Comparison of ENCODE assay signal across 29 cellular contexts in genomic region chr15:43008150-43008549, GRCh38.
"Had no signal": no experiment of that assay in that cellular context is flagged by ENCODE, and none has a peak within 500 bp of the region (broad histone marks: within the 10 kb centered on the region; RNA-seq: fewer than 3 reads in every experiment).

No MANE protein-coding gene starts in this region.

- H3K27me3 Mint-ChIP-seq: naive thymus-derived CD8-positive, alpha-beta T cell; stimulated activated naive CD8-positive, alpha-beta T cell treated with anti-CD3 and anti-CD28 coated beads, Interleukin-15, amount 100 ng/mL, for 72 hours had no signal

- H3K4me1 ChIP-seq: esophagus squamous epithelium, lower lobe of right lung, suprapubic skin, transverse colon, uterus had no signal

- FAIRE-seq: endothelial cell of umbilical vein had no signal

- ATAC-seq: left colon; lower lobe of right lung; naive thymus-derived CD8-positive, alpha-beta T cell; sciatic nerve; stimulated activated naive CD8-positive, alpha-beta T cell treated with anti-CD3 and anti-CD28 coated beads, Interleukin-15, amount 100 ng/mL, for 72 hours had no signal

- H3K27me3 ChIP-seq: esophagus squamous epithelium, ovary, suprapubic skin, transverse colon, uterus had no signal

- H3K27ac ChIP-seq: coronary artery, esophagus squamous epithelium, left ventricle myocardium inferior, lower lobe of right lung, ovary, suprapubic skin, transverse colon, uterus had no signal

- H3K4me3 ChIP-seq: coronary artery, esophagus squamous epithelium, left ventricle myocardium inferior, lower lobe of right lung, ovary, smooth muscle cell, suprapubic skin, transverse colon, uterus had no signal

- H3K4me1 Mint-ChIP-seq: immature natural killer cell; naive thymus-derived CD8-positive, alpha-beta T cell; nephron progenitor cell; stimulated activated naive CD8-positive, alpha-beta T cell treated with anti-CD3 and anti-CD28 coated beads, Interleukin-15, amount 100 ng/mL, for 72 hours had no signal

- H3K36me3 ChIP-seq: ovary, uterus had no signal

- H3K27ac Mint-ChIP-seq: immature natural killer cell; nephron progenitor cell; stimulated activated naive CD8-positive, alpha-beta T cell treated with anti-CD3 and anti-CD28 coated beads, Interleukin-15, amount 100 ng/mL, for 72 hours had no signal

- H3K9me3 ChIP-seq: esophagus squamous epithelium, left ventricle myocardium inferior, lower lobe of right lung, ovary, suprapubic skin, transverse colon, uterus had no signal

- DNase-seq: dermis blood vessel endothelial cell; effector memory CD4-positive, alpha-beta T cell; esophagus squamous epithelium; foreskin melanocyte; hypothalamus; immature natural killer cell; islet precursor cell; kidney glomerular epithelial cell; left colon; left ventricle myocardium inferior; lower lobe of right lung; naive thymus-derived CD8-positive, alpha-beta T cell; nephron progenitor cell; occipital lobe; ovary; retina; stimulated activated CD4-positive, alpha-beta T cell treated with anti-CD3 and anti-CD28 coated beads, Interleukin-12 subunit alpha, Interleukin-12 subunit beta, amount 100 ng/mL, for 4 hours; stimulated activated CD4-positive, alpha-beta T cell treated with anti-CD3 and anti-CD28 coated beads, Interleukin-1b, Interleukin-23, amount 100 ng/mL, for 48 hours; stimulated activated CD4-positive, alpha-beta T cell treated with anti-CD3 and anti-CD28 coated beads, Interleukin-4, amount 100 ng/mL, for 1 hour; stimulated activated CD8-positive, alpha-beta memory T cell treated with anti-CD3 and anti-CD28 coated beads, Interleukin-4, amount 100 ng/mL, for 48 hours; stimulated activated naive CD4-positive, alpha-beta T cell; stimulated activated naive CD8-positive, alpha-beta T cell treated with anti-CD3 and anti-CD28 coated beads, Interleukin-15, amount 100 ng/mL, for 72 hours; transverse colon; uterus had no signal

- H3K9me3 Mint-ChIP-seq: immature natural killer cell; naive thymus-derived CD8-positive, alpha-beta T cell; stimulated activated naive CD8-positive, alpha-beta T cell treated with anti-CD3 and anti-CD28 coated beads, Interleukin-15, amount 100 ng/mL, for 72 hours had no signal

- H3K4me3 Mint-ChIP-seq: immature natural killer cell; naive thymus-derived CD8-positive, alpha-beta T cell; nephron progenitor cell; stimulated activated naive CD8-positive, alpha-beta T cell treated with anti-CD3 and anti-CD28 coated beads, Interleukin-15, amount 100 ng/mL, for 72 hours had no signal

- H3K4me2 ChIP-seq: smooth muscle cell had no signal
